Comparison of ENCODE assay signal across 1 cellular context in the genomic region with DNA sequence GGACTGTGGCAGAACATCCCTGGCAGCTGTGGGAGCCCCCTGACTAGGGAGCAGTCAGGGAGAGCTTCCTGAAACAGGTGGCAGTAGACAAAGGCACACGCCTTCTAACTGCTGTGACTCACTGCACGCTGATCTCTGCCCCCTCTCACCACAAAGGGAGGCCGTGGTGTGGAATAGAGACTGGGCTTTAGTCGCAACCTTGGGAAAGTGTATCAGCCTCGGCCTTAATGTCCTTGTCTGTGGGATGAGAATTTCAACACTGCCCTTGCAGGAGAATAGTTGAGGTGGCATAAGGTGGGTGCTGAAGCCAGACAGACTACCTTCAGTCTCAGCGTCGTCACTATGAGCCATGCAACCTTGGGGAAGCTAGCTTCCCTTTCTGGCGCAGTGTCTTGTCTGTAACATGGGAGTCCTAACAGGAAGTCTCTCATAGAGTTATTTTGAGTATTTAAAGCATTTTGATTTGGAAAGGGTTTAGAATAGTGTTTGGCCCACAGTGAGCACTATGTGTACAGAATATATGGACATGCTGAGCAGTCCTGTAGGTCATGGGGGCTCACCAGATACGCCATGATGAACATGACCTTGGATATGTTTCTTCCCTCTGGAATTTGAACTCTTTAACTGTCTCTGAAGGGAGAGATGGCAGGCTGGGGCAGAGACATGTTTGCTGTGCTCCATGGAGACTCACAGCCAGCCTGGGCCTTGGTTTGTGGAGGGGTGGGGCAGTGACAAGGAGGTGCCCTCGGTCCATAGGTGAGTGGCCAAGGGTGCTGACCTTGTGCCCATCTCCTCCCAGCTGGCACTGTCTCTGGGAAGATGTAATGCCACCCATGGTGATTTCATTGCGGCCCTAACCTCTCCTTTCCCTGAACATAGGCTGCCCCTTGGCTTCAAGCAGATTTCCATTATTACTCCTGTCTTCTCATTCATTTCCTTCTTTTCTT.
TF ChIP-seq lines count a peak whose summit lies in the region.

No MANE protein-coding gene starts in this region.

TF ChIP-seq in K562, 482 proteins besides CTCF, POLR2A, EP300 and RAD21 (continued from another document):
- TF ChIP-seq L3MBTL2 (IDR thresholded peaks at IDR 0.05) (peak; percentile 31; the same call in 1 of the 2 replicates), JUN (IDR thresholded peaks at IDR 0.05; ENCODE audit: borderline replicate concordance, low read depth, low read length) (0 out of 2 replicates have a peak, but pooled peaks have one; percentile 19), JUN (CRISPR knock-in tag; IDR thresholded peaks at IDR 0.05; ENCODE audit: borderline replicate concordance) (no peak), EGR1 (conservative IDR thresholded peaks at IDR 0.05) (no peak), ARID1B (IDR thresholded peaks at IDR 0.05) (0 out of 2 replicates have a peak, but pooled peaks have one; percentile 19)
- TF ChIP-seq, protein P1, sequence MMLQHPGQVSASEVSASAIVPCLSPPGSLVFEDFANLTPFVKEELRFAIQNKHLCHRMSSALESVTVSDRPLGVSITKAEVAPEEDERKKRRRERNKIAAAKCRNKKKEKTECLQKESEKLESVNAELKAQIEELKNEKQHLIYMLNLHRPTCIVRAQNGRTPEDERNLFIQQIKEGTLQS (IDR thresholded peaks at IDR 0.05) = peak; percentile 41; the same call in 1 of the 2 replicates
- TF ChIP-seq, protein P1 (CRISPR knock-in tag; conservative IDR thresholded peaks at IDR 0.05) = no peak
TF ChIP-seq in K562: peak in this region for 8.
